1 cellular context compared by ENCODE assay signal in the genomic region with DNA sequence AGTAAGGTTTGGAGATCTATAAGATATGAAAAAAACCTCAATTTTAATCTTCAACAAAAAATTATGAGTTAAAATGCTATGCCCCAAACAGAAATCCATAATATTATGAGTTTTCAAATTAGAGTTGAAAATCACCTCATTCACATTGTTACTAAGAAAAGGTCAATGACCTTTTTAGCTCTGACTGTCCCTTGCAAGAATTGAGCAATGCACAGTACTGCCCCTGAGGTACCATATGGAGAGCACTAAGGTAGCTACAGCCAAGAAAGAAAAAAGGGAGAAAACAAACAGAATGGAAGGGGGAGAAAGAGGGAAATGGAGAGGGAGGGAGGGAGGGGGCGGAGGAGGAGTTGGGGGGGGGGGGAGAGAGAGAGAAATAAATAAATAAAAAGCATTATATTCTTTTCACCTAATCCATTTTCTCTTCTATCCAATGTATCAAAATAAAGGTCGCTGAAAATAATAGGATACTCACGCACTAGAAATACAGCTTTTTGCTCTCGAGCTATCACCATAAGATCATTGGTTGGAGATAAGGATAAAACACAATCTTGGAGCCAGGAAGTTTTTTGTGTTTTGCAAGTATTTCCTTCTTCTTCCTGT.
TF ChIP-seq lines count a peak whose summit lies in the region.

No MANE protein-coding gene starts in this region.

TF ChIP-seq in K562, 482 proteins besides CTCF, POLR2A, EP300 and RAD21 (continued from another document):
- TF ChIP-seq, protein P1, sequence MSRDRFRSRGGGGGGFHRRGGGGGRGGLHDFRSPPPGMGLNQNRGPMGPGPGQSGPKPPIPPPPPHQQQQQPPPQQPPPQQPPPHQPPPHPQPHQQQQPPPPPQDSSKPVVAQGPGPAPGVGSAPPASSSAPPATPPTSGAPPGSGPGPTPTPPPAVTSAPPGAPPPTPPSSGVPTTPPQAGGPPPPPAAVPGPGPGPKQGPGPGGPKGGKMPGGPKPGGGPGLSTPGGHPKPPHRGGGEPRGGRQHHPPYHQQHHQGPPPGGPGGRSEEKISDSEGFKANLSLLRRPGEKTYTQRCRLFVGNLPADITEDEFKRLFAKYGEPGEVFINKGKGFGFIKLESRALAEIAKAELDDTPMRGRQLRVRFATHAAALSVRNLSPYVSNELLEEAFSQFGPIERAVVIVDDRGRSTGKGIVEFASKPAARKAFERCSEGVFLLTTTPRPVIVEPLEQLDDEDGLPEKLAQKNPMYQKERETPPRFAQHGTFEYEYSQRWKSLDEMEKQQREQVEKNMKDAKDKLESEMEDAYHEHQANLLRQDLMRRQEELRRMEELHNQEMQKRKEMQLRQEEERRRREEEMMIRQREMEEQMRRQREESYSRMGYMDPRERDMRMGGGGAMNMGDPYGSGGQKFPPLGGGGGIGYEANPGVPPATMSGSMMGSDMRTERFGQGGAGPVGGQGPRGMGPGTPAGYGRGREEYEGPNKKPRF (IDR thresholded peaks at IDR 0.05; ENCODE audit: low read depth, low read length) = no peak
- 0 out of 2 replicates have a peak, but pooled peaks have one; percentile 21 for TF ChIP-seq CEBPG (CRISPR knock-in tag; IDR thresholded peaks at IDR 0.05)
- no peak for TF ChIP-seq CEBPG (tag; conservative IDR thresholded peaks at IDR 0.05 in 1 of 2, IDR thresholded peaks at IDR 0.05 in 1 of 2)
- TF ChIP-seq HNRNPK (IDR thresholded peaks at IDR 0.05; ENCODE audit: low read depth, low read length, poor library complexity, severe bottlenecking) = peak; percentile 92
- TF ChIP-seq CBX2 (IDR thresholded peaks at IDR 0.05; ENCODE audit: insufficient read depth, low read length, poor library complexity, severe bottlenecking) = no peak
- TF ChIP-seq RAD51 (IDR thresholded peaks at IDR 0.05; ENCODE audit: borderline replicate concordance, low read depth) = no peak
- no peak for TF ChIP-seq ETS2 (tag; IDR thresholded peaks at IDR 0.05; ENCODE audit: borderline replicate concordance, poor library complexity, severe bottlenecking)
- TF ChIP-seq TCF7L2 (IDR thresholded peaks at IDR 0.05; ENCODE audit: low read depth, low read length) = no peak
- TF ChIP-seq PCBP2 (IDR thresholded peaks at IDR 0.05; ENCODE audit: low read depth, low read length, poor library complexity, severe bottlenecking) = peak; percentile 69
- TF ChIP-seq, protein P2, sequence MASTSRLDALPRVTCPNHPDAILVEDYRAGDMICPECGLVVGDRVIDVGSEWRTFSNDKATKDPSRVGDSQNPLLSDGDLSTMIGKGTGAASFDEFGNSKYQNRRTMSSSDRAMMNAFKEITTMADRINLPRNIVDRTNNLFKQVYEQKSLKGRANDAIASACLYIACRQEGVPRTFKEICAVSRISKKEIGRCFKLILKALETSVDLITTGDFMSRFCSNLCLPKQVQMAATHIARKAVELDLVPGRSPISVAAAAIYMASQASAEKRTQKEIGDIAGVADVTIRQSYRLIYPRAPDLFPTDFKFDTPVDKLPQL (IDR thresholded peaks at IDR 0.05; ENCODE audit: extremely low read depth, insufficient read length) = no peak
- TF ChIP-seq SP2 (IDR thresholded peaks at IDR 0.05; ENCODE audit: extremely low read depth, low read depth, low read length, poor library complexity, severe bottlenecking) = no peak
- TF ChIP-seq ZNF12 (CRISPR knock-in tag; IDR thresholded peaks at IDR 0.05) = no peak
- TF ChIP-seq YY1 (IDR thresholded peaks at IDR 0.05; ENCODE audit: borderline replicate concordance in 1 of 3, control insufficient read depth in 1 of 3, extremely low read depth in 1 of 3, insufficient read depth in 3 of 3, insufficient read length in 1 of 3, insufficient replicate concordance in 2 of 3, low read depth in 1 of 3, low read length in 2 of 3) = no peak
- no peak for TF ChIP-seq CCAR2 (IDR thresholded peaks at IDR 0.05; ENCODE audit: low read depth, low read length)
TF ChIP-seq in K562: peak in this region for 3.
